ENCODE assay signal across 26 cellular contexts in the genomic region with DNA sequence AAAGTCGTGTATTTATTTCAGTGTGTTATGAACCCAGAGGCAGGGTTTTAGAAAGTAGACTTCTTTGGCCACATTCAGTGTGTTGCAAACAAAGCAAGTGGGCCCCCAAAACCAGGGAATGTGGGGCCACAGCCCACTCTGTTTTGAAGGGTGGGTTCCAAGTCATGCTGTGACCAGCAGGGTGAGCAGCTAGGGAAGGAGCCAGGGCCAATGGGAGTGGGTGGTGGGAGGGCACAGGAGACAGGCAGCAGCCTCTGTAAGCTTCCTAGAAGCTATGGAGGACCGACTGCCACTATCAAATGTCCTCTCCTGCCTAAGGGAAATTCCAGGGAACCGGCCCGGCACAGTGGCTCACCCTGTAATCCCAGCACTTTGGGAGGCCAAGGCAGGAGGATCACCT. TPM values are rescaled to one million over a fixed set of nuclear protein-coding genes. Genes with fewer than 3 reads are reported as not detected.
"Had no signal": no experiment of that assay in that cellular context is flagged by ENCODE, and none has a peak within 500 bp of the region (broad histone marks: within the 10 kb centered on the region; RNA-seq: fewer than 3 reads in every experiment).

No MANE protein-coding gene starts in this region.

- H3K36me3 ChIP-seq: stomach, suprapubic skin, thoracic aorta, thyroid gland, tibial artery, tibial nerve, transverse colon, upper lobe of right lung, uterus, vagina had no signal

- H3K27me3 ChIP-seq: stomach, suprapubic skin, testis, thyroid gland, tibial artery, tibial nerve, transverse colon, upper lobe of left lung, upper lobe of right lung, uterus, vagina had no signal

- H3K9me3 ChIP-seq: stomach, suprapubic skin, testis, thoracic aorta, thyroid gland, tibial artery, tibial nerve, transverse colon, upper lobe of left lung, upper lobe of right lung, uterus, vagina had no signal

- ATAC-seq: stimulated activated effector memory CD8-positive, alpha-beta T cell treated with anti-CD3 and anti-CD28 coated beads, Interleukin-12 subunit alpha, Interleukin-12 subunit beta, amount 100 ng/mL, for 72 hours; stimulated activated memory B cell treated with anti-CD40 and anti-IgM and Interleukin-4, amounts not matched to agents 10 μg/mL and 1 μg/mL and 100 μg/mL, for 72 hours; stimulated activated naive B cell treated with anti-CD40 and anti-IgM and Interleukin-4, amounts not matched to agents 10 μg/mL and 1 μg/mL and 100 μg/mL, for 72 hours; stimulated activated naive CD8-positive, alpha-beta T cell treated with anti-CD3 and anti-CD28 coated beads, Interleukin-15, amount 100 ng/mL, for 72 hours; stimulated activated naive CD8-positive, alpha-beta T cell treated with anti-CD3 and anti-CD28 coated beads, Interleukin-15, Interleukin-2, amounts not matched to agents 100 U/mL and 50 U/mL, for 24 hours; upper lobe of right lung had no signal

- H3K27ac ChIP-seq: stomach, suprapubic skin, testis, thoracic aorta, thyroid gland, tibial artery, tibial nerve, transverse colon, upper lobe of left lung, upper lobe of right lung, uterus, vagina had no signal

- H3K4me3 ChIP-seq: stomach, suprapubic skin, testis, thoracic aorta, thyroid gland, tibial artery, tibial nerve, transverse colon, upper lobe of left lung, upper lobe of right lung, uterus, vagina had no signal

- H3K4me1 ChIP-seq: stomach, suprapubic skin, testis, thyroid gland, tibial artery, tibial nerve, transverse colon, upper lobe of left lung, upper lobe of right lung, uterus, vagina had no signal

- DNase-seq: stimulated activated CD4-positive, alpha-beta T cell treated with anti-CD3 and anti-CD28 coated beads, Interleukin-2, amount 100 ng/mL, for 48 hours; stimulated activated CD4-positive, alpha-beta T cell treated with anti-CD3 and anti-CD28 coated beads, Interleukin-4, amount 100 ng/mL, for 1 hour; stimulated activated CD4-positive, alpha-beta T cell treated with anti-CD3 and anti-CD28 coated beads, Interleukin-4, amount 100 ng/mL, for 24 hours; stimulated activated CD4-positive, alpha-beta T cell treated with anti-CD3 and anti-CD28 coated beads, Interleukin-4, amount 100 ng/mL, for 4 hours; stimulated activated CD8-positive, alpha-beta memory T cell treated with anti-CD3 and anti-CD28 coated beads, Interleukin-4, amount 100 ng/mL, for 48 hours; stimulated activated naive B cell treated with anti-CD40 and anti-IgM and Interleukin-4, amounts not matched to agents 10 μg/mL and 1 μg/mL and 100 μg/mL, for 72 hours; stimulated activated naive CD4-positive, alpha-beta T cell; stimulated activated naive CD4-positive, alpha-beta T cell treated with Interleukin-2 at 50 U/mL for 16 hours; stimulated activated naive CD8-positive, alpha-beta T cell treated with anti-CD3 and anti-CD28 coated beads, Interleukin-15, amount 100 ng/mL, for 72 hours; stimulated activated naive CD8-positive, alpha-beta T cell treated with anti-CD3 and anti-CD28 coated beads, Interleukin-15, Interleukin-2, amounts not matched to agents 100 U/mL and 50 U/mL, for 24 hours; stomach; substantia nigra; testis; thyroid gland; tibial artery; transverse colon; trophoblast cell; upper lobe of left lung; upper lobe of right lung; uterus had no signal

RNA-seq across cellular contexts. Expression of a gene that starts 50.4 kb away (rescaled TPM):
- total RNA-seq: vagina had no signal
